ENCODE assay signal across 1 cellular context in the genomic region with DNA sequence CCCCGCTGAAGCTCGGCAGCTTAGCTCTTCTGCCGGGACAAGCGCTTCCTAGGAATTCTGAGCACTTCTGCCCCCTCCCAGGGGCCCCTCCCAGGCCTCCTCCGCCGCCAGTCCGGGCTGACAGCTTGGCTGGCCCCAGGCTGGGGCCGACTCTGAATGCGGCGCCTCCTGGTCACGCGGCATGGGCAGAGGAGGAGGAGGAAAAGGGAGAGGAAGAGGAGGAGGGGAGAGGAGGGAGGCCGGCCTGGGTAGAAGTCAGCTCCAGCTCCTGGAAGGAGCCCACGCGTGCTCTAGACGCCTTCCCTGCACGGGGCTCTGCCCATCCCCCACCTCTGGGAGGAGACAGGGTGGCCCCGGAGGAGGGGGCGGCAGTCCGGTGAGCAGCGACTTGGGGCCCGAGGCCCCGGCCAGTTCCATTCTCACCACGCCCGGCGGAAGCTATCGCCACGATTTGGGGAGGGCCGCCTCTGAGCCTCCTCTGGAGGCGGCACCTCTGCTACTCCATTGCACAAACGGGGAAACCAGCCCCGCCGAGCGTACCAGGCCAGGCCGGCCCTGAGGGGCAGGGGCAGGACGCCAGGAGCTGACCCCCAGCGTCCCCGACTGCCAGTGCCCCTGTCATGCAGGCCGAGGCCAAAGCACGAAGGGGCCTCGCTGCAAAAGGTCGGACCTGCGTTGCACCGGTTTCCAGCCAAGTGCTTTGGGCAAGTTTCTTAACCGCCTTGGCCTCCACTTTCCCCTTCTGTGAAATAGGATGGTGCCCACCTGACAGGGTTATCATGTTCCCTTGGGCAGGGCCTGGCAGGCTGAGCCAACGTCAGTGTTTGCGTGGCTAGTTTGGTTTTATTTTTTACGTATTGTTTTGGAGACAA.
TF ChIP-seq lines count a peak whose summit lies in the region.

No MANE protein-coding gene starts in this region.

TF ChIP-seq in HepG2, 621 proteins besides CTCF, POLR2A, EP300 and RAD21 (continued from another document and continues in another):
- TF ChIP-seq MED1 (CRISPR knock-in tag; IDR thresholded peaks at IDR 0.05) (no peak), ZNF598 (CRISPR knock-in tag; IDR thresholded peaks at IDR 0.05; ENCODE audit: borderline replicate concordance) (no peak), FOXK2 (IDR thresholded peaks at IDR 0.05) (no peak), ZNF629 (CRISPR knock-in tag; conservative IDR thresholded peaks at IDR 0.05) (peak; percentile 61), YEATS2 (CRISPR knock-in tag; IDR thresholded peaks at IDR 0.05; ENCODE audit: borderline replicate concordance) (no peak), TEAD3 (CRISPR knock-in tag; optimal IDR thresholded peaks at IDR 0.05; ENCODE audit: borderline replicate concordance) (no peak), ZKSCAN5 (CRISPR knock-in tag; IDR thresholded peaks at IDR 0.05) (no peak), HOXD1 (CRISPR knock-in tag; IDR thresholded peaks at IDR 0.05) (no peak), HOXA3 (CRISPR knock-in tag; IDR thresholded peaks at IDR 0.05) (no peak), ZKSCAN1 (IDR thresholded peaks at IDR 0.05; ENCODE audit: low read length) (no peak), RELA (CRISPR knock-in tag; IDR thresholded peaks at IDR 0.05) (no peak), ZNF746 (CRISPR knock-in tag; IDR thresholded peaks at IDR 0.05) (no peak), MEIS2 (CRISPR knock-in tag; IDR thresholded peaks at IDR 0.05) (no peak), HNRNPLL (IDR thresholded peaks at IDR 0.05; ENCODE audit: low read depth, low read length, poor library complexity, severe bottlenecking) (peak; percentile 24), ARID2 (CRISPR knock-in tag; IDR thresholded peaks at IDR 0.05; ENCODE audit: borderline replicate concordance) (no peak), ATF7 (IDR thresholded peaks at IDR 0.05) (no peak), ATF7 (CRISPR knock-in tag; IDR thresholded peaks at IDR 0.05) (no peak), GATA4 (IDR thresholded peaks at IDR 0.05; ENCODE audit: borderline replicate concordance, low read depth) (no peak), ZNF547 (CRISPR knock-in tag; IDR thresholded peaks at IDR 0.05) (0 out of 2 replicates have a peak, but pooled peaks have one; percentile 13), NCOA5 (CRISPR knock-in tag; IDR thresholded peaks at IDR 0.05) (no peak), RFX5 (IDR thresholded peaks at IDR 0.05; ENCODE audit: low read depth, low read length) (no peak), SMAD3 (CRISPR knock-in tag; IDR thresholded peaks at IDR 0.05) (no peak), ZNF605 (CRISPR knock-in tag; IDR thresholded peaks at IDR 0.05) (no peak), CENPX (CRISPR knock-in tag; IDR thresholded peaks at IDR 0.05) (no peak), MATR3 (CRISPR knock-in tag; IDR thresholded peaks at IDR 0.05) (no peak), ZFP36L1 (CRISPR knock-in tag; IDR thresholded peaks at IDR 0.05) (no peak), ZSCAN31 (CRISPR knock-in tag; IDR thresholded peaks at IDR 0.05; ENCODE audit: low read depth) (no peak), ZNF260 (CRISPR knock-in tag; IDR thresholded peaks at IDR 0.05; ENCODE audit: borderline replicate concordance, low read depth) (no peak), SIN3B (IDR thresholded peaks at IDR 0.05; ENCODE audit: low read length) (no peak), ATAD3A (CRISPR knock-in tag; IDR thresholded peaks at IDR 0.05) (no peak), ELF3 (CRISPR knock-in tag; IDR thresholded peaks at IDR 0.05) (no peak), ZNF282 (IDR thresholded peaks at IDR 0.05; ENCODE audit: partially characterized antibody) (no peak), ARNTL (CRISPR knock-in tag; IDR thresholded peaks at IDR 0.05) (0 out of 2 replicates have a peak, but pooled peaks have one; percentile 41), ZFYVE20 (CRISPR knock-in tag; IDR thresholded peaks at IDR 0.05; ENCODE audit: borderline replicate concordance, low read depth) (no peak), NAIF1 (CRISPR knock-in tag; IDR thresholded peaks at IDR 0.05; ENCODE audit: borderline replicate concordance) (no peak), BRCA1 (CRISPR knock-in tag; IDR thresholded peaks at IDR 0.05) (no peak)
- TF ChIP-seq, protein P1, sequence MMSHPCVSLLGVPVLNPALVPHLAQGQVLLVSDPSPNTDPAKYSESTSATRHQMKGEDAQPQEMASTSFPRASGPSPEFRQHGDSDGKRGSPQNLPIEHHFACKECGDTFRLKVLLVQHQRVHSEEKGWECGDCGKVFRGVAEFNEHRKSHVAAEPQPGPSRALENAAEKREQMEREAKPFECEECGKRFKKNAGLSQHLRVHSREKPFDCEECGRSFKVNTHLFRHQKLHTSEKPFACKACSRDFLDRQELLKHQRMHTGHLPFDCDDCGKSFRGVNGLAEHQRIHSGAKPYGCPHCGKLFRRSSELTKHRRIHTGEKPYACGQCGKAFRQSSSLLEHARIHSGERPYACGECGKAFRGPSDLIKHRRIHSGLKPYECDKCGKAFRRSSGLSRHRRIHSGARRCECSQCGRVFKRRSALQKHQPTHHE (CRISPR knock-in tag; IDR thresholded peaks at IDR 0.05; ENCODE audit: borderline replicate concordance): no peak
- TF ChIP-seq, protein P2, sequence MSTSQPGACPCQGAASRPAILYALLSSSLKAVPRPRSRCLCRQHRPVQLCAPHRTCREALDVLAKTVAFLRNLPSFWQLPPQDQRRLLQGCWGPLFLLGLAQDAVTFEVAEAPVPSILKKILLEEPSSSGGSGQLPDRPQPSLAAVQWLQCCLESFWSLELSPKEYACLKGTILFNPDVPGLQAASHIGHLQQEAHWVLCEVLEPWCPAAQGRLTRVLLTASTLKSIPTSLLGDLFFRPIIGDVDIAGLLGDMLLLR (CRISPR knock-in tag; IDR thresholded peaks at IDR 0.05): no peak
- TF ChIP-seq, protein P3, sequence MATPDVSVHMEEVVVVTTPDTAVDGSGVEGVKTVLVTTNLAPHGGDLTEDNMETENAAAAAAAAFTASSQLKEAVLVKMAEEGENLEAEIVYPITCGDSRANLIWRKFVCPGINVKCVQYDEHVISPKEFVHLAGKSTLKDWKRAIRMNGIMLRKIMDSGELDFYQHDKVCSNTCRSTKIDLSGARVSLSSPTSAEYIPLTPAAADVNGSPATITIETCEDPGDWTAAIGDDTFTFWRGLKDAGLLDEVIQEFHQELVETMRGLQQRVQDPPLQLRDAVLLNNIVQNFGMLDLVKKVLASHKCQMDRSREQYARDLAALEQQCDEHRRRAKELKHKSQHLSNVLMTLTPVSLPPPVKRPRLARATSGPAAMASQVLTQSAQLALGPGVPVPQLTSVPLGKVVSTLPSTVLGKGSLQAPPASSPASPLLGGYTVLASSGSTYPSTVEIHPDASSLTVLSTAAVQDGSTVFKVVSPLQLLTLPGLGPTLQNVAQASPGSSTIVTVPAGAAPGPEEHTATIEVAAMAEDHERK (CRISPR knock-in tag; IDR thresholded peaks at IDR 0.05; ENCODE audit: low read depth): no peak
- TF ChIP-seq, protein P4, sequence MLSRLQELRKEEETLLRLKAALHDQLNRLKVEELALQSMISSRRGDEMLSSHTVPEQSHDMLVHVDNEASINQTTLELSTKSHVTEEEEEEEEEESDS (CRISPR knock-in tag; IDR thresholded peaks at IDR 0.05; ENCODE audit: borderline replicate concordance): no peak
- TF ChIP-seq, protein P5, sequence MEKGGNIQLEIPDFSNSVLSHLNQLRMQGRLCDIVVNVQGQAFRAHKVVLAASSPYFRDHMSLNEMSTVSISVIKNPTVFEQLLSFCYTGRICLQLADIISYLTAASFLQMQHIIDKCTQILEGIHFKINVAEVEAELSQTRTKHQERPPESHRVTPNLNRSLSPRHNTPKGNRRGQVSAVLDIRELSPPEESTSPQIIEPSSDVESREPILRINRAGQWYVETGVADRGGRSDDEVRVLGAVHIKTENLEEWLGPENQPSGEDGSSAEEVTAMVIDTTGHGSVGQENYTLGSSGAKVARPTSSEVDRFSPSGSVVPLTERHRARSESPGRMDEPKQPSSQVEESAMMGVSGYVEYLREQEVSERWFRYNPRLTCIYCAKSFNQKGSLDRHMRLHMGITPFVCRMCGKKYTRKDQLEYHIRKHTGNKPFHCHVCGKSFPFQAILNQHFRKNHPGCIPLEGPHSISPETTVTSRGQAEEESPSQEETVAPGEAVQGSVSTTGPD (CRISPR knock-in tag; IDR thresholded peaks at IDR 0.05): no peak
- TF ChIP-seq, protein P6, sequence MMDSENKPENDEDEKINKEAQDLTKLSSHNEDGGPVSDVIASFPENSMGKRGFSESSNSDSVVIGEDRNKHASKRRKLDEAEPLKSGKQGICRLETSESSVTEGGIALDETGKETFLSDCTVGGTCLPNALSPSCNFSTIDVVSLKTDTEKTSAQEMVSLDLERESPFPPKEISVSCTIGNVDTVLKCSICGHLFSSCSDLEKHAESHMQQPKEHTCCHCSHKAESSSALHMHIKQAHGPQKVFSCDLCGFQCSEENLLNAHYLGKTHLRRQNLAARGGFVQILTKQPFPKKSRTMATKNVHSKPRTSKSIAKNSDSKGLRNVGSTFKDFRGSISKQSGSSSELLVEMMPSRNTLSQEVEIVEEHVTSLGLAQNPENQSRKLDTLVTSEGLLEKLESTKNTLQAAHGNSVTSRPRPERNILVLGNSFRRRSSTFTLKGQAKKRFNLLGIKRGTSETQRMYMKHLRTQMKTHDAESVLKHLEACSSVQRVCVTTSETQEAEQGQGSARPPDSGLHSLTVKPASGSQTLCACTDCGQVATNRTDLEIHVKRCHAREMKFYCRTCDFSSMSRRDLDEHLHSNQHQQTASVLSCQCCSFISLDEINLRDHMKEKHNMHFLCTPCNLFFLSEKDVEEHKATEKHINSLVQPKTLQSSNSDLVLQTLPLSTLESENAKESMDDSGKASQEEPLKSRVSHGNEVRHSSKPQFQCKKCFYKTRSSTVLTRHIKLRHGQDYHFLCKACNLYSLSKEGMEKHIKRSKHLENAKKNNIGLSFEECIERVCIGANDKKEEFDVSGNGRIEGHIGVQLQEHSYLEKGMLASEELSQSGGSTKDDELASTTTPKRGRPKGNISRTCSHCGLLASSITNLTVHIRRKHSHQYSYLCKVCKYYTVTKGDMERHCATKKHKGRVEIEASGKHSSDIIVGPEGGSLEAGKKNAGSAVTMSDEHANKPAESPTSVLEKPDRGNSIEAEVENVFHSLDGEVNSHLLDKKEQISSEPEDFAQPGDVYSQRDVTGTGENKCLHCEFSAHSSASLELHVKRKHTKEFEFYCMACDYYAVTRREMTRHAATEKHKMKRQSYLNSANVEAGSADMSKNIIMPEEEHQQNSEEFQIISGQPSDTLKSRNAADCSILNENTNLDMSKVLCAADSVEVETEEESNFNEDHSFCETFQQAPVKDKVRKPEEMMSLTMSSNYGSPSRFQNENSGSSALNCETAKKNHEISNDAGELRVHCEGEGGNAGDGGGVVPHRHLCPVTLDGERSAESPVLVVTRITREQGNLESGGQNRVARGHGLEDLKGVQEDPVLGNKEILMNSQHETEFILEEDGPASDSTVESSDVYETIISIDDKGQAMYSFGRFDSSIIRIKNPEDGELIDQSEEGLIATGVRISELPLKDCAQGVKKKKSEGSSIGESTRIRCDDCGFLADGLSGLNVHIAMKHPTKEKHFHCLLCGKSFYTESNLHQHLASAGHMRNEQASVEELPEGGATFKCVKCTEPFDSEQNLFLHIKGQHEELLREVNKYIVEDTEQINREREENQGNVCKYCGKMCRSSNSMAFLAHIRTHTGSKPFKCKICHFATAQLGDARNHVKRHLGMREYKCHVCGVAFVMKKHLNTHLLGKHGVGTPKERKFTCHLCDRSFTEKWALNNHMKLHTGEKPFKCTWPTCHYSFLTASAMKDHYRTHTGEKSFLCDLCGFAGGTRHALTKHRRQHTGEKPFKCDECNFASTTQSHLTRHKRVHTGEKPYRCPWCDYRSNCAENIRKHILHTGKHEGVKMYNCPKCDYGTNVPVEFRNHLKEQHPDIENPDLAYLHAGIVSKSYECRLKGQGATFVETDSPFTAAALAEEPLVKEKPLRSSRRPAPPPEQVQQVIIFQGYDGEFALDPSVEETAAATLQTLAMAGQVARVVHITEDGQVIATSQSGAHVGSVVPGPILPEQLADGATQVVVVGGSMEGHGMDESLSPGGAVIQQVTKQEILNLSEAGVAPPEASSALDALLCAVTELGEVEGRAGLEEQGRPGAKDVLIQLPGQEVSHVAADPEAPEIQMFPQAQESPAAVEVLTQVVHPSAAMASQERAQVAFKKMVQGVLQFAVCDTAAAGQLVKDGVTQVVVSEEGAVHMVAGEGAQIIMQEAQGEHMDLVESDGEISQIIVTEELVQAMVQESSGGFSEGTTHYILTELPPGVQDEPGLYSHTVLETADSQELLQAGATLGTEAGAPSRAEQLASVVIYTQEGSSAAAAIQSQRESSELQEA (CRISPR knock-in tag; IDR thresholded peaks at IDR 0.05; ENCODE audit: not compliant biosample characterization): no peak
- TF ChIP-seq, protein P7, sequence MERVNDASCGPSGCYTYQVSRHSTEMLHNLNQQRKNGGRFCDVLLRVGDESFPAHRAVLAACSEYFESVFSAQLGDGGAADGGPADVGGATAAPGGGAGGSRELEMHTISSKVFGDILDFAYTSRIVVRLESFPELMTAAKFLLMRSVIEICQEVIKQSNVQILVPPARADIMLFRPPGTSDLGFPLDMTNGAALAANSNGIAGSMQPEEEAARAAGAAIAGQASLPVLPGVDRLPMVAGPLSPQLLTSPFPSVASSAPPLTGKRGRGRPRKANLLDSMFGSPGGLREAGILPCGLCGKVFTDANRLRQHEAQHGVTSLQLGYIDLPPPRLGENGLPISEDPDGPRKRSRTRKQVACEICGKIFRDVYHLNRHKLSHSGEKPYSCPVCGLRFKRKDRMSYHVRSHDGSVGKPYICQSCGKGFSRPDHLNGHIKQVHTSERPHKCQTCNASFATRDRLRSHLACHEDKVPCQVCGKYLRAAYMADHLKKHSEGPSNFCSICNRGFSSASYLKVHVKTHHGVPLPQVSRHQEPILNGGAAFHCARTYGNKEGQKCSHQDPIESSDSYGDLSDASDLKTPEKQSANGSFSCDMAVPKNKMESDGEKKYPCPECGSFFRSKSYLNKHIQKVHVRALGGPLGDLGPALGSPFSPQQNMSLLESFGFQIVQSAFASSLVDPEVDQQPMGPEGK (CRISPR knock-in tag; IDR thresholded peaks at IDR 0.05): peak; percentile 58
- TF ChIP-seq, protein P8, sequence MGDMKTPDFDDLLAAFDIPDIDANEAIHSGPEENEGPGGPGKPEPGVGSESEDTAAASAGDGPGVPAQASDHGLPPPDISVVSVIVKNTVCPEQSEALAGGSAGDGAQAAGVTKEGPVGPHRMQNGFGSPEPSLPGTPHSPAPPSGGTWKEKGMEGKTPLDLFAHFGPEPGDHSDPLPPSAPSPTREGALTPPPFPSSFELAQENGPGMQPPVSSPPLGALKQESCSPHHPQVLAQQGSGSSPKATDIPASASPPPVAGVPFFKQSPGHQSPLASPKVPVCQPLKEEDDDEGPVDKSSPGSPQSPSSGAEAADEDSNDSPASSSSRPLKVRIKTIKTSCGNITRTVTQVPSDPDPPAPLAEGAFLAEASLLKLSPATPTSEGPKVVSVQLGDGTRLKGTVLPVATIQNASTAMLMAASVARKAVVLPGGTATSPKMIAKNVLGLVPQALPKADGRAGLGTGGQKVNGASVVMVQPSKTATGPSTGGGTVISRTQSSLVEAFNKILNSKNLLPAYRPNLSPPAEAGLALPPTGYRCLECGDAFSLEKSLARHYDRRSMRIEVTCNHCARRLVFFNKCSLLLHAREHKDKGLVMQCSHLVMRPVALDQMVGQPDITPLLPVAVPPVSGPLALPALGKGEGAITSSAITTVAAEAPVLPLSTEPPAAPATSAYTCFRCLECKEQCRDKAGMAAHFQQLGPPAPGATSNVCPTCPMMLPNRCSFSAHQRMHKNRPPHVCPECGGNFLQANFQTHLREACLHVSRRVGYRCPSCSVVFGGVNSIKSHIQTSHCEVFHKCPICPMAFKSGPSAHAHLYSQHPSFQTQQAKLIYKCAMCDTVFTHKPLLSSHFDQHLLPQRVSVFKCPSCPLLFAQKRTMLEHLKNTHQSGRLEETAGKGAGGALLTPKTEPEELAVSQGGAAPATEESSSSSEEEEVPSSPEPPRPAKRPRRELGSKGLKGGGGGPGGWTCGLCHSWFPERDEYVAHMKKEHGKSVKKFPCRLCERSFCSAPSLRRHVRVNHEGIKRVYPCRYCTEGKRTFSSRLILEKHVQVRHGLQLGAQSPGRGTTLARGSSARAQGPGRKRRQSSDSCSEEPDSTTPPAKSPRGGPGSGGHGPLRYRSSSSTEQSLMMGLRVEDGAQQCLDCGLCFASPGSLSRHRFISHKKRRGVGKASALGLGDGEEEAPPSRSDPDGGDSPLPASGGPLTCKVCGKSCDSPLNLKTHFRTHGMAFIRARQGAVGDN (CRISPR knock-in tag; IDR thresholded peaks at IDR 0.05): peak; percentile 43
